1 cellular context compared by ENCODE assay signal in genomic region chr11:530960-531825, GRCh38.
TF ChIP-seq lines count a peak whose summit lies in the region.

No MANE protein-coding gene starts in this region.

TF ChIP-seq in HepG2, 621 proteins besides CTCF, POLR2A, EP300 and RAD21:
- TF ChIP-seq, protein P1, sequence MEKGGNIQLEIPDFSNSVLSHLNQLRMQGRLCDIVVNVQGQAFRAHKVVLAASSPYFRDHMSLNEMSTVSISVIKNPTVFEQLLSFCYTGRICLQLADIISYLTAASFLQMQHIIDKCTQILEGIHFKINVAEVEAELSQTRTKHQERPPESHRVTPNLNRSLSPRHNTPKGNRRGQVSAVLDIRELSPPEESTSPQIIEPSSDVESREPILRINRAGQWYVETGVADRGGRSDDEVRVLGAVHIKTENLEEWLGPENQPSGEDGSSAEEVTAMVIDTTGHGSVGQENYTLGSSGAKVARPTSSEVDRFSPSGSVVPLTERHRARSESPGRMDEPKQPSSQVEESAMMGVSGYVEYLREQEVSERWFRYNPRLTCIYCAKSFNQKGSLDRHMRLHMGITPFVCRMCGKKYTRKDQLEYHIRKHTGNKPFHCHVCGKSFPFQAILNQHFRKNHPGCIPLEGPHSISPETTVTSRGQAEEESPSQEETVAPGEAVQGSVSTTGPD (CRISPR knock-in tag; IDR thresholded peaks at IDR 0.05) = peak; percentile 87; the same call in 1 of the 2 replicates
- TF ChIP-seq RBFOX2 (IDR thresholded peaks at IDR 0.05; ENCODE audit: low read depth, low read length) (peak; percentile 52; the same call in 1 of the 2 replicates), AGO2 (optimal IDR thresholded peaks at IDR 0.05; ENCODE audit: low read depth, low read length) (peak; percentile 66), AGO1 (IDR thresholded peaks at IDR 0.05; ENCODE audit: low read depth, low read length, poor library complexity, severe bottlenecking) (peak; percentile 50), ZNF292 (CRISPR knock-in tag; IDR thresholded peaks at IDR 0.05; ENCODE audit: borderline replicate concordance, low read depth) (no peak)
- TF ChIP-seq, protein P2, sequence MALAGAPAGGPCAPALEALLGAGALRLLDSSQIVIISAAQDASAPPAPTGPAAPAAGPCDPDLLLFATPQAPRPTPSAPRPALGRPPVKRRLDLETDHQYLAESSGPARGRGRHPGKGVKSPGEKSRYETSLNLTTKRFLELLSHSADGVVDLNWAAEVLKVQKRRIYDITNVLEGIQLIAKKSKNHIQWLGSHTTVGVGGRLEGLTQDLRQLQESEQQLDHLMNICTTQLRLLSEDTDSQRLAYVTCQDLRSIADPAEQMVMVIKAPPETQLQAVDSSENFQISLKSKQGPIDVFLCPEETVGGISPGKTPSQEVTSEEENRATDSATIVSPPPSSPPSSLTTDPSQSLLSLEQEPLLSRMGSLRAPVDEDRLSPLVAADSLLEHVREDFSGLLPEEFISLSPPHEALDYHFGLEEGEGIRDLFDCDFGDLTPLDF (CRISPR knock-in tag; IDR thresholded peaks at IDR 0.05) = no peak
